Comparison of ENCODE assay signal across 2 cellular contexts in the genomic region with DNA sequence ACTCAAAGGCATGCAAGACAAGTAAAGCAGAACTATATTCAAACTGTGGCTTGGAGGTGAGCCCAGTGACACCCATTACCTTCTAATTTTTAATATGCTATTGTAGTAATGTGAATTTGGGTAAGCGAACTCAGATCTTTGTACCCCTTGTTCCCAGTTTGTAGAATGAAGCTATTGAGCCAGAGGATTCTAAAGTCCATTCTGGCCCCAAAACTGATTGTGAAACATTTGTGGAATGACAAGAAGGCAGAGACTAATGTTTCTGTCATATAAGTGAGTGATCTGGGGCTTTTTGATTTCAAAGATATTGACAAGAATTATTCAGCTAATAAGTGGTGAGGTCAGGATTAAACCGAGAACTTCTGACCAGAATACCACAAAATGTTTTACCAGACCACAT.
TF ChIP-seq lines count a peak whose summit lies in the region.

No MANE protein-coding gene starts in this region.

TF ChIP-seq in HepG2, 621 proteins besides CTCF, POLR2A, EP300 and RAD21:
- TF ChIP-seq CEBPB (IDR thresholded peaks at IDR 0.05; ENCODE audit: borderline replicate concordance, low read depth, low read length) (peak; percentile 65), ZNF260 (CRISPR knock-in tag; IDR thresholded peaks at IDR 0.05; ENCODE audit: borderline replicate concordance, low read depth) (no peak)

TF ChIP-seq in liver, 16 proteins besides CTCF, POLR2A, EP300 and RAD21:
- TF ChIP-seq HNF4G (IDR thresholded peaks at IDR 0.05): no peak
- TF ChIP-seq HNF4A (conservative IDR thresholded peaks at IDR 0.05): peak; percentile 54 to 74
